ENCODE assay signal across 18 cellular contexts in genomic region chr14:99517643-99518381, GRCh38. TPM values are rescaled to one million over a fixed set of nuclear protein-coding genes. Genes with fewer than 3 reads are reported as not detected.
DNase-seq lines count a peak whose midpoint lies in the region; ATAC-seq and TF ChIP-seq lines count a peak whose summit lies in the region.
"Had no signal": no experiment of that assay in that cellular context is flagged by ENCODE, and none has a peak within 500 bp of the region (broad histone marks: within the 10 kb centered on the region; RNA-seq: fewer than 3 reads in every experiment).

No MANE protein-coding gene starts in this region.

- no peak overlapping the region for H3K4me3 ChIP-seq in suprapubic skin
- H3K4me3 ChIP-seq in gastroesophageal sphincter: no peak overlapping the region
- H3K4me3 ChIP-seq: A549, thoracic aorta had no signal

- TF ChIP-seq EP300 in suprapubic skin (IDR thresholded peaks at IDR 0.05): no peak
- TF ChIP-seq EP300 in gastroesophageal sphincter (IDR thresholded peaks at IDR 0.05): no peak

- H3K9me3 ChIP-seq in suprapubic skin (no peaks in the 10 kb centered on the region), gastroesophageal sphincter (no peaks in the 10 kb centered on the region)
- H3K9me3 ChIP-seq: A549, thoracic aorta had no signal

- no peaks in the 10 kb centered on the region for H3K36me3 Mint-ChIP-seq in activated naive CD4-positive, alpha-beta T cell treated with anti-CD3 and anti-CD28 coated beads, Interleukin-2, amount 10 ng/mL, durations not matched to agents 7 days and 5 days
- no peaks in the 10 kb centered on the region for H3K36me3 Mint-ChIP-seq in activated naive CD4-positive, alpha-beta T cell treated with anti-CD3 and anti-CD28 coated beads for 36 hours (ENCODE audit: low read depth)

- no peaks in the 10 kb centered on the region for H3K4me1 Mint-ChIP-seq in activated naive CD4-positive, alpha-beta T cell treated with anti-CD3 and anti-CD28 coated beads, Interleukin-2, amount 10 ng/mL, durations not matched to agents 7 days and 5 days
- H3K4me1 Mint-ChIP-seq in activated naive CD4-positive, alpha-beta T cell treated with anti-CD3 and anti-CD28 coated beads for 36 hours (ENCODE audit: low read depth): no peaks in the 10 kb centered on the region
- H3K4me1 Mint-ChIP-seq: activated CD4-positive, alpha-beta memory T cell treated with anti-CD3 and anti-CD28 coated beads, Interleukin-2, amount 10 ng/mL, durations not matched to agents 7 days and 5 days; central memory CD8-positive, alpha-beta T cell; naive thymus-derived CD8-positive, alpha-beta T cell had no signal

- no peaks in the 10 kb centered on the region for H3K27me3 Mint-ChIP-seq in activated naive CD4-positive, alpha-beta T cell treated with anti-CD3 and anti-CD28 coated beads, Interleukin-2, amount 10 ng/mL, durations not matched to agents 7 days and 5 days
- no peaks in the 10 kb centered on the region for H3K27me3 Mint-ChIP-seq in activated naive CD4-positive, alpha-beta T cell treated with anti-CD3 and anti-CD28 coated beads for 36 hours (ENCODE audit: low read depth)
- H3K27me3 Mint-ChIP-seq: activated CD4-positive, alpha-beta memory T cell treated with anti-CD3 and anti-CD28 coated beads, Interleukin-2, amount 10 ng/mL, durations not matched to agents 7 days and 5 days; central memory CD8-positive, alpha-beta T cell; naive thymus-derived CD8-positive, alpha-beta T cell; progenitor cell of endocrine pancreas had no signal

- H3K27me3 ChIP-seq in suprapubic skin: no peaks in the 10 kb centered on the region
- H3K27me3 ChIP-seq in gastroesophageal sphincter: no peaks in the 10 kb centered on the region

- no peak for TF ChIP-seq POLR2A in suprapubic skin (IDR thresholded peaks at IDR 0.05)
- no peak for TF ChIP-seq POLR2A in gastroesophageal sphincter (IDR thresholded peaks at IDR 0.05)

- no peaks in the 10 kb centered on the region for H3K9me3 Mint-ChIP-seq in activated naive CD4-positive, alpha-beta T cell treated with anti-CD3 and anti-CD28 coated beads, Interleukin-2, amount 10 ng/mL, durations not matched to agents 7 days and 5 days
- no peaks in the 10 kb centered on the region for H3K9me3 Mint-ChIP-seq in activated naive CD4-positive, alpha-beta T cell treated with anti-CD3 and anti-CD28 coated beads for 36 hours
- H3K9me3 Mint-ChIP-seq: activated CD4-positive, alpha-beta memory T cell treated with anti-CD3 and anti-CD28 coated beads, Interleukin-2, amount 10 ng/mL, durations not matched to agents 7 days and 5 days; activated T-cell treated with anti-CD3 and anti-CD28 coated beads, Interleukin-2, amount 50 U/mL, for 72 hours; CD14-positive monocyte; central memory CD8-positive, alpha-beta T cell; naive thymus-derived CD8-positive, alpha-beta T cell had no signal

- no peak for TF ChIP-seq CTCF in suprapubic skin (IDR thresholded peaks at IDR 0.05)
- TF ChIP-seq CTCF in gastroesophageal sphincter (IDR thresholded peaks at IDR 0.05): no peak

- H3K36me3 ChIP-seq in suprapubic skin (peaks cover 28% of the 10 kb centered on the region), gastroesophageal sphincter (peaks cover 0 to 40% of the 10 kb centered on the region in 2 donors)
- H3K36me3 ChIP-seq: thoracic aorta had no signal

- CTCF ChIA-PET in activated naive CD4-positive, alpha-beta T cell treated with anti-CD3 and anti-CD28 coated beads, Interleukin-2, amount 10 ng/mL, durations not matched to agents 7 days and 5 days (lab: Charles Lee): interaction anchor here (1.0 to 1.9 kb wide), 3 partner anchors 111 to 367 kb away, joined by 3 to 11 read pairs (median 6); no protein-coding TSS in a partner anchor
- CTCF ChIA-PET in activated naive CD4-positive, alpha-beta T cell treated with anti-CD3 and anti-CD28 coated beads for 36 hours (lab: Charles Lee): interaction anchor here (0.6 to 3.3 kb wide), 5 partner anchors 10 to 114 kb away, joined by 3 to 19 read pairs (median 3); no protein-coding TSS in a partner anchor

- ATAC-seq in HG02571 (IDR thresholded peaks at IDR 0.05; ENCODE audit: unreplicated experiment) (peak; percentile 11), gastroesophageal sphincter (no peak), left lobe of liver (no peak)

- no peak overlapping the region for H3K4me3 Mint-ChIP-seq in activated naive CD4-positive, alpha-beta T cell treated with anti-CD3 and anti-CD28 coated beads, Interleukin-2, amount 10 ng/mL, durations not matched to agents 7 days and 5 days
- no peak overlapping the region for H3K4me3 Mint-ChIP-seq in activated naive CD4-positive, alpha-beta T cell treated with anti-CD3 and anti-CD28 coated beads for 36 hours
- H3K4me3 Mint-ChIP-seq: activated CD4-positive, alpha-beta memory T cell treated with anti-CD3 and anti-CD28 coated beads, Interleukin-2, amount 10 ng/mL, durations not matched to agents 7 days and 5 days; activated T-cell treated with anti-CD3 and anti-CD28 coated beads, Interleukin-2, amount 50 U/mL, for 72 hours; CD14-positive monocyte; central memory CD8-positive, alpha-beta T cell had no signal

- WGBS in suprapubic skin: 55% methylated on average over 9 of the region's 16 CpGs
- WGBS in gastroesophageal sphincter (ENCODE audit: low coverage in 1 of 2), 2 donors: no CpG with 5 or more reads among the region's 16 CpGs

- DNase-seq in activated naive CD4-positive, alpha-beta T cell treated with anti-CD3 and anti-CD28 coated beads, Interleukin-2, amount 10 ng/mL, durations not matched to agents 7 days and 5 days: peak; percentile 21
- no peak for DNase-seq in activated naive CD4-positive, alpha-beta T cell treated with anti-CD3 and anti-CD28 coated beads for 36 hours
- DNase-seq in islet precursor cell (peak; percentile 47), suprapubic skin (ENCODE audit: low spot score in 2 of 2) (peak; percentile 53 to 78), activated T-cell treated with anti-CD3 and anti-CD28 coated beads for 4 hours (no peak), left lobe of liver (ENCODE audit: low spot score) (no peak)
- DNase-seq: NCI-H524 treated with DMSO at 0.1 percent for 48 hours had no signal

- intact Hi-C loops in activated naive CD4-positive, alpha-beta T cell treated with anti-CD3 and anti-CD28 coated beads for 36 hours (cut with micrococcal nuclease): loop anchor here (1.0 to 2.0 kb wide), 3 partner anchors 111 to 367 kb away; no protein-coding TSS in a partner anchor

- H3K4me1 ChIP-seq in suprapubic skin (peaks cover 9% of the 10 kb centered on the region), gastroesophageal sphincter (peaks cover 0 to 40% (median 16%) of the 10 kb centered on the region in 3 donors)

- H3K27ac ChIP-seq in suprapubic skin: no peak overlapping the region
- peak overlapping the region in 2 of 4 donors; percentile 0 to 14 for H3K27ac ChIP-seq in gastroesophageal sphincter
- H3K27ac ChIP-seq: thoracic aorta, WERI-Rb-1 had no signal

- H3K27ac Mint-ChIP-seq in activated naive CD4-positive, alpha-beta T cell treated with anti-CD3 and anti-CD28 coated beads, Interleukin-2, amount 10 ng/mL, durations not matched to agents 7 days and 5 days: no peak overlapping the region
- no peak overlapping the region for H3K27ac Mint-ChIP-seq in activated naive CD4-positive, alpha-beta T cell treated with anti-CD3 and anti-CD28 coated beads for 36 hours
- H3K27ac Mint-ChIP-seq: activated CD4-positive, alpha-beta memory T cell treated with anti-CD3 and anti-CD28 coated beads, Interleukin-2, amount 10 ng/mL, durations not matched to agents 7 days and 5 days; activated T-cell treated with anti-CD3 and anti-CD28 coated beads, Interleukin-2, amount 50 U/mL, for 72 hours; CD14-positive monocyte; progenitor cell of endocrine pancreas had no signal

RNA-seq across cellular contexts. Expression of gene CCNK, which starts 36.6 kb away (rescaled TPM):
- total RNA-seq in activated naive CD4-positive, alpha-beta T cell treated with anti-CD3 and anti-CD28 coated beads for 36 hours: 10 to 100 TPM; 90.7 to 99.0 TPM
- 10 to 100 TPM; 23.4 to 66.3 (median 39.0) TPM for total RNA-seq in suprapubic skin
- 10 to 100 TPM; 17.1 to 26.8 (median 20.7) TPM for total RNA-seq in gastroesophageal sphincter
- 13.8 TPM for total RNA-seq in left lobe of liver

RNA-seq across cellular contexts. Expression of gene SETD3, which starts 37.2 kb away (rescaled TPM):
- total RNA-seq in activated naive CD4-positive, alpha-beta T cell treated with anti-CD3 and anti-CD28 coated beads for 36 hours: 10 to 100 TPM; 43.3 to 48.1 TPM
- total RNA-seq in suprapubic skin: 10 to 100 TPM; 50.2 to 57.5 (median 54.8) TPM
- total RNA-seq in gastroesophageal sphincter: 100 to 1,000 TPM; 127 to 184 (median 162) TPM
- total RNA-seq in left lobe of liver: 25.1 TPM

Comparison
In these comparisons a context has a peak if more than half of its experiments do, and no peak if none do; other contexts are left out.
1. DNase-seq: peak in activated naive CD4-positive, alpha-beta T cell treated with anti-CD3 and anti-CD28 coated beads, Interleukin-2, amount 10 ng/mL, durations not matched to agents 7 days and 5 days (single experiment), islet precursor cell (single experiment) and suprapubic skin (2 of 2); none in activated naive CD4-positive, alpha-beta T cell treated with anti-CD3 and anti-CD28 coated beads for 36 hours (single experiment), activated T-cell treated with anti-CD3 and anti-CD28 coated beads for 4 hours (single experiment) and left lobe of liver (single experiment).